Comparison of ENCODE assay signal across 8 cellular contexts in genomic region chr1:22611530-22611947, GRCh38. TPM values are rescaled to one million over a fixed set of nuclear protein-coding genes. Genes with fewer than 3 reads are reported as not detected.
DNase-seq lines count a peak whose midpoint lies in the region; ATAC-seq and TF ChIP-seq lines count a peak whose summit lies in the region.

No MANE protein-coding gene starts in this region.

- no TSS peak for BruUV-seq in Caco-2 (replicated peaks; lab: Mats Ljungman, UMichigan)

- ATAC-seq in body of pancreas (no peak), GM19452 (IDR thresholded peaks at IDR 0.05; ENCODE audit: unreplicated experiment) (no peak), HG03571 (IDR thresholded peaks at IDR 0.05; ENCODE audit: unreplicated experiment) (no peak)
- no peak for ATAC-seq in stimulated activated naive B cell treated with anti-CD40 and anti-IgM and Interleukin-4, amounts not matched to agents 10 μg/mL and 1 μg/mL and 100 μg/mL, for 72 hours (replicated peaks)

- H3K27me3 ChIP-seq in Caco-2 (replicated peaks; ENCODE audit: control insufficient read depth, insufficient read depth, low read length) (no peaks in the 10 kb centered on the region; the same call in 1 of the 2 replicates), body of pancreas (peaks cover 0 to 6% of the 10 kb centered on the region in 2 donors), mesenchymal stem cell (ENCODE audit: control insufficient read depth in 1 of 2, insufficient read depth in 1 of 2, low read length in 2 of 2) (peaks cover 60 to 88% of the 10 kb centered on the region in 2 experiments)

- H3K27me3 Mint-ChIP-seq in Caco-2 (ENCODE audit: insufficient read depth, unreplicated experiment), result peaks cover 27% of the 10 kb centered on the region
- peaks cover 66 to 68% of the 10 kb centered on the region in 2 donors for H3K27me3 Mint-ChIP-seq in stimulated activated naive B cell treated with anti-CD40 and anti-IgM and Interleukin-4, amounts not matched to agents 10 μg/mL and 1 μg/mL and 100 μg/mL, for 72 hours

- no peak overlapping the region for H3K27ac Mint-ChIP-seq in Caco-2 (ENCODE audit: unreplicated experiment)
- no peak overlapping the region for H3K27ac Mint-ChIP-seq in stimulated activated naive B cell treated with anti-CD40 and anti-IgM and Interleukin-4, amounts not matched to agents 10 μg/mL and 1 μg/mL and 100 μg/mL, for 72 hours

- H3K4me3 ChIP-seq in Caco-2 (ENCODE audit: low read depth, low read length) (no peak overlapping the region), body of pancreas (no peak overlapping the region), mesenchymal stem cell (ENCODE audit: insufficient read depth in 1 of 2, low read depth in 1 of 2, low read length in 2 of 2) (no peak overlapping the region)

- WGBS in body of pancreas, 2 donors, result 16 to 18% methylated on average over 5 to 7 of the region's 7 CpGs
- 28% methylated on average over 7 of the region's 7 CpGs for WGBS in mesenchymal stem cell

- H2AFZ ChIP-seq in mesenchymal stem cell (ENCODE audit: low read depth, low read length), result no peak overlapping the region

- no peak overlapping the region for H3K4ac ChIP-seq in mesenchymal stem cell (ENCODE audit: low read depth in 1 of 2, low read length in 2 of 2)

- TF ChIP-seq CTCF in Caco-2 (IDR thresholded peaks at IDR 0.05; ENCODE audit: insufficient read depth in 1 of 2, low read depth in 1 of 2, low read length in 1 of 2, severe bottlenecking in 1 of 2, unreplicated experiment in 1 of 2) (no peak), body of pancreas (IDR thresholded peaks at IDR 0.05) (no peak)

- DNase-seq in Caco-2, result peak; percentile 72 to 79
- DNase-seq in LoVo (ENCODE audit: low spot score), result peak; percentile 37
- DNase-seq in body of pancreas, result peak; percentile 38 to 58 (median 42)
- peak; percentile 66 for DNase-seq in mesenchymal stem cell
- DNase-seq in DMS79 treated with DMSO at 0.1 percent for 48 hours (lab: John Stamatoyannopoulos, UW), result no peak
- no peak for DNase-seq in stimulated activated naive B cell treated with anti-CD40 and anti-IgM and Interleukin-4, amounts not matched to agents 10 μg/mL and 1 μg/mL and 100 μg/mL, for 72 hours

- intact Hi-C loops in Caco-2 (cut with micrococcal nuclease; ENCODE audit: unreplicated experiment) (no loop called here), body of pancreas (cut with DNase I) (no loop called here)

- H3K36me3 ChIP-seq in Caco-2 (ENCODE audit: control insufficient read depth, insufficient read depth, low read length) (no peaks in the 10 kb centered on the region), body of pancreas (replicated peaks in 1 of 2; ENCODE audit: insufficient read depth in 1 of 2, low read depth in 2 of 2) (no peaks in the 10 kb centered on the region), mesenchymal stem cell (ENCODE audit: control insufficient read depth in 1 of 2, insufficient read depth in 2 of 2, low read depth in 1 of 2, low read length in 2 of 2) (no peaks in the 10 kb centered on the region)

- no peak overlapping the region for H3K9ac ChIP-seq in mesenchymal stem cell (ENCODE audit: low read length)

- no peaks in the 10 kb centered on the region for H3K4me1 ChIP-seq in Caco-2
- H3K4me1 ChIP-seq in body of pancreas, result no peaks in the 10 kb centered on the region
- H3K4me1 ChIP-seq in mesenchymal stem cell (ENCODE audit: control insufficient read depth, insufficient read depth, low read depth, low read length), result no peaks in the 10 kb centered on the region

- H3K36me3 Mint-ChIP-seq in Caco-2 (ENCODE audit: insufficient read depth, unreplicated experiment), result no peaks in the 10 kb centered on the region
- H3K36me3 Mint-ChIP-seq in stimulated activated naive B cell treated with anti-CD40 and anti-IgM and Interleukin-4, amounts not matched to agents 10 μg/mL and 1 μg/mL and 100 μg/mL, for 72 hours, result no peaks in the 10 kb centered on the region

- H3K9me3 ChIP-seq in Caco-2 (no peaks in the 10 kb centered on the region), body of pancreas (no peaks in the 10 kb centered on the region), mesenchymal stem cell (ENCODE audit: control insufficient read depth, low read length) (no peaks in the 10 kb centered on the region)

- POLR2A ChIA-PET in Caco-2 (lab: Charles Lee), result no interaction called here

- H3K27ac ChIP-seq in body of pancreas (no peak overlapping the region), mesenchymal stem cell (ENCODE audit: low read length, poor library complexity, severe bottlenecking) (no peak overlapping the region)

- no peak overlapping the region for H3K4me3 Mint-ChIP-seq in Caco-2 (ENCODE audit: unreplicated experiment)
- H3K4me3 Mint-ChIP-seq in stimulated activated naive B cell treated with anti-CD40 and anti-IgM and Interleukin-4, amounts not matched to agents 10 μg/mL and 1 μg/mL and 100 μg/mL, for 72 hours, result no peak overlapping the region

- no peak overlapping the region for H3K4me2 ChIP-seq in mesenchymal stem cell (ENCODE audit: low read length, poor library complexity, severe bottlenecking)

- H3K14ac ChIP-seq in mesenchymal stem cell (ENCODE audit: low read length in 2 of 2), result no peak overlapping the region

- H2BK5ac ChIP-seq in mesenchymal stem cell (ENCODE audit: low read depth, low read length, poor library complexity, severe bottlenecking), result no peak overlapping the region

- no peak overlapping the region for H2BK120ac ChIP-seq in mesenchymal stem cell (ENCODE audit: low read depth, low read length)

- H3K9me3 Mint-ChIP-seq in Caco-2 (ENCODE audit: unreplicated experiment), result no peaks in the 10 kb centered on the region
- H3K9me3 Mint-ChIP-seq in stimulated activated naive B cell treated with anti-CD40 and anti-IgM and Interleukin-4, amounts not matched to agents 10 μg/mL and 1 μg/mL and 100 μg/mL, for 72 hours, result no peaks in the 10 kb centered on the region

- H3K23ac ChIP-seq in mesenchymal stem cell (ENCODE audit: low read length in 2 of 2), result no peak overlapping the region

- H2BK15ac ChIP-seq in mesenchymal stem cell (ENCODE audit: low read depth, poor library complexity, severe bottlenecking), result no peak overlapping the region

- H3K18ac ChIP-seq in mesenchymal stem cell (ENCODE audit: low read depth in 1 of 2, low read length in 2 of 2), result no peak overlapping the region

- H2AK5ac ChIP-seq in mesenchymal stem cell (ENCODE audit: low read length, severe bottlenecking), result no peak overlapping the region

- no peak overlapping the region for H2BK12ac ChIP-seq in mesenchymal stem cell (ENCODE audit: low read length in 2 of 2)

- CTCF ChIA-PET in Caco-2 (lab: Charles Lee), result no interaction called here

- no peaks in the 10 kb centered on the region for H3K4me1 Mint-ChIP-seq in Caco-2 (ENCODE audit: low read depth, unreplicated experiment)
- H3K4me1 Mint-ChIP-seq in stimulated activated naive B cell treated with anti-CD40 and anti-IgM and Interleukin-4, amounts not matched to agents 10 μg/mL and 1 μg/mL and 100 μg/mL, for 72 hours, result no peaks in the 10 kb centered on the region

- H4K8ac ChIP-seq in mesenchymal stem cell (ENCODE audit: low read length), result no peak overlapping the region

- no peak overlapping the region for H4K91ac ChIP-seq in mesenchymal stem cell (ENCODE audit: low read length)

- no peaks in the 10 kb centered on the region for H3K79me1 ChIP-seq in mesenchymal stem cell (replicated peaks; ENCODE audit: low read length, poor library complexity, severe bottlenecking)

- TF ChIP-seq POLR2A in body of pancreas (IDR thresholded peaks at IDR 0.05), result no peak

RNA-seq across cellular contexts. Expression of gene C1QA, which starts 24.9 kb away (rescaled TPM):
- total RNA-seq in Caco-2 (2022) (not detected in 2 replicates), body of pancreas (10 to 100 TPM; 29.7 to 68.0 TPM)
- polyA plus RNA-seq in mesenchymal stem cell (2013, experiment 1 of 2), result not detected
- polyA plus RNA-seq in mesenchymal stem cell (2013, experiment 2 of 2), result not detected

RNA-seq across cellular contexts. Expression of gene C1QC, which starts 31.9 kb away (rescaled TPM):
- total RNA-seq in Caco-2 (2022) (not detected in 2 replicates), body of pancreas (100 to 1,000 TPM in 1 of 2 donors, 10 to 100 TPM in 1; 54.7 to 103 TPM)
- not detected for polyA plus RNA-seq in mesenchymal stem cell (2013, experiment 1 of 2)
- polyA plus RNA-seq in mesenchymal stem cell (2013, experiment 2 of 2), result not detected

RNA-seq across cellular contexts. Expression of gene C1QB, which starts 41.5 kb away (rescaled TPM):
- total RNA-seq in Caco-2 (2022) (not detected in 2 replicates), body of pancreas (10 to 100 TPM; 73.9 to 85.4 TPM)
- polyA plus RNA-seq in mesenchymal stem cell (2013, experiment 1 of 2), result not detected
- polyA plus RNA-seq in mesenchymal stem cell (2013, experiment 2 of 2), result not detected

RNA-seq across cellular contexts. Expression of gene EPHA8, which starts 48.2 kb away (rescaled TPM):
- total RNA-seq in Caco-2 (2022) (not detected in 2 replicates), body of pancreas (under 1 TPM; 0.52 to 0.66 TPM)
- polyA plus RNA-seq in mesenchymal stem cell (2013, experiment 1 of 2), result not detected
- not detected for polyA plus RNA-seq in mesenchymal stem cell (2013, experiment 2 of 2)

Comparison
In these comparisons a context has a peak if more than half of its experiments do, and no peak if none do; other contexts are left out.
1. DNase-seq: peak in Caco-2 (2 of 2), LoVo (single experiment), body of pancreas (4 of 4) and mesenchymal stem cell (single experiment); none in DMS79 treated with DMSO at 0.1 percent for 48 hours (single experiment) and stimulated activated naive B cell treated with anti-CD40 and anti-IgM and Interleukin-4, amounts not matched to agents 10 μg/mL and 1 μg/mL and 100 μg/mL, for 72 hours (single experiment).
2. RNA of gene C1QA, which starts 24.9 kb away (total RNA-seq): 29.7 to 68.0 TPM in body of pancreas; not detected in Caco-2; every median in the first group is over 10 times any median in the second.
3. RNA of gene C1QC, which starts 31.9 kb away (total RNA-seq): 54.7 to 103 TPM in body of pancreas; not detected in Caco-2; every median in the first group is over 10 times any median in the second.
4. RNA of gene C1QB, which starts 41.5 kb away (total RNA-seq): 73.9 to 85.4 TPM in body of pancreas; not detected in Caco-2; every median in the first group is over 10 times any median in the second.